2 cellular contexts compared by ENCODE assay signal in the genomic region with DNA sequence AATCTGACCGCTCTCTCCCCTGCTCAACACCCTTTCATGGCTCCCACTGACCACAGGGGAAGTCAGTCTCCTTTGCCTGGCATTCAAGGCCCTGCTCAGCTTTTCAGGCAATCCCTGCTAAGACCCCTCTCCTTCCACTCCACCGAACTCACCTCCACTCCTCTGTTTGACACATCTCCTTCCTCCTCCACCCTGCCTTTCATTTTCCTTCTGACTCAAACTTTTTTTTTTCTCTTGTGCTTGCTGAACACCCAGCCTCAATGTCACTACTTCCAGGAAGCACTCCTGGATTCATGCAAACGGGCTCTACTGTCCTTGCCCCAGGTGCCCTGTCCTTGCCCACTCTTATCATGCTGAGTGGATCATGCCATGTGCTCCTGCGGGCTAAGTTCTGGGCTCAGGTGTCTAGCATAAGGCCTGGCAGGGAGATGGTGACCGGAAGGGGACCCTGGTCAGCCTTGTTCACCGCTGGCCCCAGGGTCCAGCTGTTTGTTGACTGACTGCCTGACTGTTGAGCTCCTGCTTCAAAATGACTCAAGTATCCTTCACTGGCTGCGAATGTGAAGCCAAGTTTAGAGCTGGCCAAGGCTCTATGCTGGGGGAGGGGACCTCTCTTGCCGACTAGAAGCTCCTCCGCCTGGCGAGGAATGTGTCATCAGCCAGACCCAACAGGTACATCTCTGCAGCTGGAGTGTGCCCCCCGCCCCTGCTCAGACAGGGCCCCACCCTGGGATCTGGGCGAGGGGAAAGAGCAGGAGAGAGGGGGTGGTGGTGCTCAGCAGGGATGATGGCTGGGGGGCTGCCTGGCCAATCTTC.
A peak's percentile ranks its signal among the peaks of the same experiment; 100 is the strongest.
TF ChIP-seq lines count a peak whose summit lies in the region.

No MANE protein-coding gene starts in this region.

TF ChIP-seq in HepG2, 621 proteins besides CTCF, POLR2A, EP300 and RAD21:
- TF ChIP-seq, protein P1, sequence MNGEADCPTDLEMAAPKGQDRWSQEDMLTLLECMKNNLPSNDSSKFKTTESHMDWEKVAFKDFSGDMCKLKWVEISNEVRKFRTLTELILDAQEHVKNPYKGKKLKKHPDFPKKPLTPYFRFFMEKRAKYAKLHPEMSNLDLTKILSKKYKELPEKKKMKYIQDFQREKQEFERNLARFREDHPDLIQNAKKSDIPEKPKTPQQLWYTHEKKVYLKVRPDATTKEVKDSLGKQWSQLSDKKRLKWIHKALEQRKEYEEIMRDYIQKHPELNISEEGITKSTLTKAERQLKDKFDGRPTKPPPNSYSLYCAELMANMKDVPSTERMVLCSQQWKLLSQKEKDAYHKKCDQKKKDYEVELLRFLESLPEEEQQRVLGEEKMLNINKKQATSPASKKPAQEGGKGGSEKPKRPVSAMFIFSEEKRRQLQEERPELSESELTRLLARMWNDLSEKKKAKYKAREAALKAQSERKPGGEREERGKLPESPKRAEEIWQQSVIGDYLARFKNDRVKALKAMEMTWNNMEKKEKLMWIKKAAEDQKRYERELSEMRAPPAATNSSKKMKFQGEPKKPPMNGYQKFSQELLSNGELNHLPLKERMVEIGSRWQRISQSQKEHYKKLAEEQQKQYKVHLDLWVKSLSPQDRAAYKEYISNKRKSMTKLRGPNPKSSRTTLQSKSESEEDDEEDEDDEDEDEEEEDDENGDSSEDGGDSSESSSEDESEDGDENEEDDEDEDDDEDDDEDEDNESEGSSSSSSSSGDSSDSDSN (CRISPR knock-in tag; IDR thresholded peaks at IDR 0.05) = no peak
- TF ChIP-seq PRMT3 (CRISPR knock-in tag; IDR thresholded peaks at IDR 0.05; ENCODE audit: borderline replicate concordance, low read depth) (no peak), REL (CRISPR knock-in tag; conservative IDR thresholded peaks at IDR 0.05) (no peak), ZNF232 (CRISPR knock-in tag; IDR thresholded peaks at IDR 0.05; ENCODE audit: borderline replicate concordance) (no peak), HHEX (CRISPR knock-in tag; IDR thresholded peaks at IDR 0.05) (no peak), CCAR2 (optimal IDR thresholded peaks at IDR 0.05; ENCODE audit: low read depth, low read length) (no peak), ZNF256 (CRISPR knock-in tag; conservative IDR thresholded peaks at IDR 0.05) (no peak), ZBTB42 (CRISPR knock-in tag; IDR thresholded peaks at IDR 0.05) (no peak), PLRG1 (conservative IDR thresholded peaks at IDR 0.05) (no peak), KDM6A (CRISPR knock-in tag; IDR thresholded peaks at IDR 0.05; ENCODE audit: low read depth) (no peak), ZNF30 (CRISPR knock-in tag; IDR thresholded peaks at IDR 0.05) (no peak), ZNF3 (CRISPR knock-in tag; IDR thresholded peaks at IDR 0.05) (peak; percentile 61; the same call in 1 of the 2 replicates), AKAP8 (CRISPR knock-in tag; IDR thresholded peaks at IDR 0.05) (0 out of 2 replicates have a peak, but pooled peaks have one; percentile 9), RARG (CRISPR knock-in tag; IDR thresholded peaks at IDR 0.05; ENCODE audit: low read depth) (no peak), GTF2F1 (IDR thresholded peaks at IDR 0.05; ENCODE audit: low read length) (no peak), ZNF552 (CRISPR knock-in tag; IDR thresholded peaks at IDR 0.05; ENCODE audit: borderline replicate concordance) (no peak), GATAD1 (CRISPR knock-in tag; IDR thresholded peaks at IDR 0.05) (no peak)
- TF ChIP-seq, protein P2, sequence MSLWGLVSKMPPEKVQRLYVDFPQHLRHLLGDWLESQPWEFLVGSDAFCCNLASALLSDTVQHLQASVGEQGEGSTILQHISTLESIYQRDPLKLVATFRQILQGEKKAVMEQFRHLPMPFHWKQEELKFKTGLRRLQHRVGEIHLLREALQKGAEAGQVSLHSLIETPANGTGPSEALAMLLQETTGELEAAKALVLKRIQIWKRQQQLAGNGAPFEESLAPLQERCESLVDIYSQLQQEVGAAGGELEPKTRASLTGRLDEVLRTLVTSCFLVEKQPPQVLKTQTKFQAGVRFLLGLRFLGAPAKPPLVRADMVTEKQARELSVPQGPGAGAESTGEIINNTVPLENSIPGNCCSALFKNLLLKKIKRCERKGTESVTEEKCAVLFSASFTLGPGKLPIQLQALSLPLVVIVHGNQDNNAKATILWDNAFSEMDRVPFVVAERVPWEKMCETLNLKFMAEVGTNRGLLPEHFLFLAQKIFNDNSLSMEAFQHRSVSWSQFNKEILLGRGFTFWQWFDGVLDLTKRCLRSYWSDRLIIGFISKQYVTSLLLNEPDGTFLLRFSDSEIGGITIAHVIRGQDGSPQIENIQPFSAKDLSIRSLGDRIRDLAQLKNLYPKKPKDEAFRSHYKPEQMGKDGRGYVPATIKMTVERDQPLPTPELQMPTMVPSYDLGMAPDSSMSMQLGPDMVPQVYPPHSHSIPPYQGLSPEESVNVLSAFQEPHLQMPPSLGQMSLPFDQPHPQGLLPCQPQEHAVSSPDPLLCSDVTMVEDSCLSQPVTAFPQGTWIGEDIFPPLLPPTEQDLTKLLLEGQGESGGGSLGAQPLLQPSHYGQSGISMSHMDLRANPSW (CRISPR knock-in tag; IDR thresholded peaks at IDR 0.05; ENCODE audit: borderline replicate concordance) = no peak

TF ChIP-seq in GM12878, 131 proteins besides CTCF, POLR2A, EP300 and RAD21:
- TF ChIP-seq CBX5 (IDR thresholded peaks at IDR 0.05; ENCODE audit: low read depth) (no peak), POU2F2 (IDR thresholded peaks at IDR 0.05; ENCODE audit: borderline replicate concordance, low read depth, low read length) (no peak), SIN3A (IDR thresholded peaks at IDR 0.05; ENCODE audit: low read depth, low read length) (no peak), LARP7 (IDR thresholded peaks at IDR 0.05) (no peak), NFXL1 (IDR thresholded peaks at IDR 0.05; ENCODE audit: borderline replicate concordance) (no peak), NKRF (conservative IDR thresholded peaks at IDR 0.05) (no peak), SMAD5 (IDR thresholded peaks at IDR 0.05; ENCODE audit: low read depth) (no peak), RBBP5 (conservative IDR thresholded peaks at IDR 0.05) (no peak)
- TF ChIP-seq, protein P3, sequence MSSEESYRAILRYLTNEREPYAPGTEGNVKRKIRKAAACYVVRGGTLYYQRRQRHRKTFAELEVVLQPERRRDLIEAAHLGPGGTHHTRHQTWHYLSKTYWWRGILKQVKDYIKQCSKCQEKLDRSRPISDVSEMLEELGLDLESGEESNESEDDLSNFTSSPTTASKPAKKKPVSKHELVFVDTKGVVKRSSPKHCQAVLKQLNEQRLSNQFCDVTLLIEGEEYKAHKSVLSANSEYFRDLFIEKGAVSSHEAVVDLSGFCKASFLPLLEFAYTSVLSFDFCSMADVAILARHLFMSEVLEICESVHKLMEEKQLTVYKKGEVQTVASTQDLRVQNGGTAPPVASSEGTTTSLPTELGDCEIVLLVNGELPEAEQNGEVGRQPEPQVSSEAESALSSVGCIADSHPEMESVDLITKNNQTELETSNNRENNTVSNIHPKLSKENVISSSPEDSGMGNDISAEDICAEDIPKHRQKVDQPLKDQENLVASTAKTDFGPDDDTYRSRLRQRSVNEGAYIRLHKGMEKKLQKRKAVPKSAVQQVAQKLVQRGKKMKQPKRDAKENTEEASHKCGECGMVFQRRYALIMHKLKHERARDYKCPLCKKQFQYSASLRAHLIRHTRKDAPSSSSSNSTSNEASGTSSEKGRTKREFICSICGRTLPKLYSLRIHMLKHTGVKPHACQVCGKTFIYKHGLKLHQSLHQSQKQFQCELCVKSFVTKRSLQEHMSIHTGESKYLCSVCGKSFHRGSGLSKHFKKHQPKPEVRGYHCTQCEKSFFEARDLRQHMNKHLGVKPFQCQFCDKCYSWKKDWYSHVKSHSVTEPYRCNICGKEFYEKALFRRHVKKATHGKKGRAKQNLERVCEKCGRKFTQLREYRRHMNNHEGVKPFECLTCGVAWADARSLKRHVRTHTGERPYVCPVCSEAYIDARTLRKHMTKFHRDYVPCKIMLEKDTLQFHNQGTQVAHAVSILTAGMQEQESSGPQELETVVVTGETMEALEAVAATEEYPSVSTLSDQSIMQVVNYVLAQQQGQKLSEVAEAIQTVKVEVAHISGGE (CRISPR knock-in tag; IDR thresholded peaks at IDR 0.05) = no peak
TF ChIP-seq in GM12878: peak in this region for 0.
